In the genomic region with DNA sequence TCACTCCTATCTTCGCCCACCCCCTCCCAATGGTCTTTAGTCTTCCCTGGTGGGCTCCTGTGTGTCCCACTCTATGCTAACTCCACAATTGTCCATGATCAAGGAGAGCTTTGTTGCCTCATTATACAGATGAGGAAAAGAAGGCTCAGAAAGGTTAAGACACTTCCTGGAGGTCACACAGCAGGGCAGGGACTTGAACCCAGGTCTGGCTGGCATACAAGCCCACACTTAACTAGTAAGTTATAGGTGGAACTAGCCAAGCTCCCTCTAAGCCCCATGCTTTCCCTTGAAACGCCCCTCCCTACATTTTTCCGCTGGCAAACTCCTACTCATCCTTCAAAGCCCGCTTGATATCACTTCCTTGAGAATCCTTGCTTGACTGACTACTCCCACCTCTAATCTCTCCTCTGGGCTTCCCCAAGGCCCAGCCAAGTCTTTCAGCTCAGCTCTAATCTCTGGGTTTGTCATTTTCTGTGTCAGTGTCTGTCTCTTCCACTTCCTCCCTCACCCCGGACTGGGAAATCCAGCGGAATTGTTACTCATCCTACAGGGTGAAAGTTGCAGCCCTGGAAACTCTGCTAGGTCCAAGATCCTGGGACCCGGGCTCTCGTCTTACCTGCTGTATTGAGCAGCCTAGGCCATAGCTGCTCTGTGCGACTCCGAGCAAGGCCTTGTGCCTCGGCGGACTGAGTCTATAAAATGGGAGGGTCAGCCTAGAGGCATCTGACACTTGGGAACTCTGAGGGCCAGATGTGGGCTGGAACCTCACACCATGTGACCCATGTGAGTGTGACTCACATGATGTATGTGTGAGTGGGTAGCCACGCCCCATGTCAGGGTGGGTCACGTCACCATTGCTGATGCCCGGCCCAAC, we compare ENCODE assay signal across 15 cellular contexts.
DNase-seq lines count a peak whose midpoint lies in the region; ATAC-seq, FAIRE-seq and TF ChIP-seq lines count a peak whose summit lies in the region.
"Had no signal": no experiment of that assay in that cellular context is flagged by ENCODE, and none has a peak within 500 bp of the region (broad histone marks: within the 10 kb centered on the region; RNA-seq: fewer than 3 reads in every experiment).

No MANE protein-coding gene starts in this region.

- no peaks in the 10 kb centered on the region for H3K36me3 Mint-ChIP-seq in dendritic cell treated with granulocyte-macrophage colony-stimulating factor and Interleukin-4, amounts not matched to agents 40 ng/mL and 50 ng/mL, for 4 days (ENCODE audit: low read depth)

- H4K91ac ChIP-seq in trophoblast cell (ENCODE audit: low read depth, low read length) = peak overlapping the region; percentile 4

- no peaks in the 10 kb centered on the region for H3K9me2 ChIP-seq in MM.1S (replicated peaks; ENCODE audit: insufficient read depth, low read length)

- TF ChIP-seq POLR2A in H54 (IDR thresholded peaks at IDR 0.05; ENCODE audit: low read depth, low read length) = no peak

- peaks cover 50% of the 10 kb centered on the region for H3K27me3 Mint-ChIP-seq in dendritic cell treated with granulocyte-macrophage colony-stimulating factor and Interleukin-4, amounts not matched to agents 40 ng/mL and 50 ng/mL, for 4 days

- peak; percentile 94 for FAIRE-seq in H54 (lab: Jason Lieb, UNC)
- FAIRE-seq: TTC549 had no signal

- H3K23ac ChIP-seq in trophoblast cell (ENCODE audit: low read length) = no peak overlapping the region

- H3K4me3 Mint-ChIP-seq in dendritic cell treated with granulocyte-macrophage colony-stimulating factor and Interleukin-4, amounts not matched to agents 40 ng/mL and 50 ng/mL, for 4 days = no peak overlapping the region

- H2BK12ac ChIP-seq in trophoblast cell (ENCODE audit: low read length) = peak overlapping the region; percentile 26

- no peak overlapping the region for H3K14ac ChIP-seq in trophoblast cell (ENCODE audit: low read length)

- H4K8ac ChIP-seq in trophoblast cell (ENCODE audit: low read depth, low read length) = no peak overlapping the region

- H3K9me3 ChIP-seq in trophoblast cell (ENCODE audit: insufficient read depth, low read depth, low read length) (peaks cover 3% of the 10 kb centered on the region), MM.1S (replicated peaks; ENCODE audit: insufficient read depth, low read length) (no peaks in the 10 kb centered on the region)
- H3K9me3 ChIP-seq: heart left ventricle, thoracic aorta had no signal

- peak overlapping the region; percentile 41 for H3K27ac Mint-ChIP-seq in dendritic cell treated with granulocyte-macrophage colony-stimulating factor and Interleukin-4, amounts not matched to agents 40 ng/mL and 50 ng/mL, for 4 days

- intact Hi-C loops in dendritic cell treated with granulocyte-macrophage colony-stimulating factor and Interleukin-4, amounts not matched to agents 40 ng/mL and 50 ng/mL, for 4 days (cut with micrococcal nuclease) = loop anchor here (10.0 kb wide), 1 partner anchor 1089 kb away; no protein-coding TSS in a partner anchor

- H3K27ac ChIP-seq in trophoblast cell (ENCODE audit: low read depth, low read length) = no peak overlapping the region
- no peak overlapping the region for H3K27ac ChIP-seq in MM.1S (ENCODE audit: low read length)
- H3K27ac ChIP-seq: heart left ventricle, thoracic aorta had no signal

- no peaks in the 10 kb centered on the region for H3K27me3 ChIP-seq in trophoblast cell (ENCODE audit: insufficient read depth, low read length)
- H3K27me3 ChIP-seq in MM.1S (replicated peaks; ENCODE audit: insufficient read depth, low read length) = peaks cover 5% of the 10 kb centered on the region; the same call in 1 of the 2 replicates

- peaks cover 7% of the 10 kb centered on the region for H3K79me1 ChIP-seq in trophoblast cell (ENCODE audit: low read length)

- peaks cover 5% of the 10 kb centered on the region for H3K9me3 Mint-ChIP-seq in dendritic cell treated with granulocyte-macrophage colony-stimulating factor and Interleukin-4, amounts not matched to agents 40 ng/mL and 50 ng/mL, for 4 days

- no peak overlapping the region for H2BK5ac ChIP-seq in trophoblast cell (ENCODE audit: low read depth, low read length, poor library complexity)

- H2AFZ ChIP-seq in trophoblast cell (ENCODE audit: insufficient read depth, low read length, poor library complexity) (no peak overlapping the region), MM.1S (ENCODE audit: low read length) (no peak overlapping the region)

- DNase-seq in H54 (ENCODE audit: insufficient read length, low spot score) = peak; percentile 100
- peak; percentile 15 for DNase-seq in OCI-M1 (lab: John Stamatoyannopoulos, UW)
- no peak for DNase-seq in trophoblast cell
- DNase-seq in MM.1S = no peak
- no peak for DNase-seq in NCI-H774 (lab: John Stamatoyannopoulos, UW)
- DNase-seq: activated T-cell treated with anti-CD3 and anti-CD28 coated beads, Interleukin-2, amount 50 U/mL, for 1 hour; DMS153; effector CD8-positive, alpha-beta T cell; Kasumi-1 had no signal

- no CpG with 5 or more reads among the region's 15 CpGs for WGBS in trophoblast cell (ENCODE audit: extremely low coverage, insufficient coverage, insufficient read length)

- TF ChIP-seq CTCF in MM.1S (IDR thresholded peaks at IDR 0.05; ENCODE audit: low read length) = no peak

- H3K4me3 ChIP-seq in trophoblast cell (ENCODE audit: low read depth, low read length) = no peak overlapping the region
- H3K4me3 ChIP-seq in MM.1S (ENCODE audit: low read length) = no peak overlapping the region
- H3K4me3 ChIP-seq: heart left ventricle, thoracic aorta had no signal

- H3K79me2 ChIP-seq in trophoblast cell (ENCODE audit: control insufficient read depth, insufficient read depth, low read length, poor library complexity) (peaks cover 7% of the 10 kb centered on the region), MM.1S (ENCODE audit: low read length) (no peaks in the 10 kb centered on the region)

- H3K4me1 ChIP-seq in trophoblast cell (ENCODE audit: control insufficient read depth in 1 of 2, insufficient read depth in 2 of 2, low read length in 2 of 2) (peaks cover 0 to 3% of the 10 kb centered on the region in 2 experiments), MM.1S (ENCODE audit: low read length) (no peaks in the 10 kb centered on the region)

- no peak overlapping the region for H2AK5ac ChIP-seq in trophoblast cell (ENCODE audit: low read length)

- H3K4ac ChIP-seq in trophoblast cell (ENCODE audit: low read depth, low read length) = no peak overlapping the region

- peaks cover 31% of the 10 kb centered on the region for H3K4me1 Mint-ChIP-seq in dendritic cell treated with granulocyte-macrophage colony-stimulating factor and Interleukin-4, amounts not matched to agents 40 ng/mL and 50 ng/mL, for 4 days (ENCODE audit: low read depth)

- no peak overlapping the region for H4K12ac ChIP-seq in trophoblast cell (ENCODE audit: low read depth, low read length)

- H3F3A ChIP-seq in MM.1S (ENCODE audit: insufficient read depth, low read length) = no peaks in the 10 kb centered on the region

- H3K36me3 ChIP-seq in trophoblast cell (ENCODE audit: control insufficient read depth in 1 of 2, insufficient read depth in 2 of 2, low read length in 2 of 2) (no peaks in the 10 kb centered on the region), MM.1S (replicated peaks; ENCODE audit: insufficient read depth, low read length) (no peaks in the 10 kb centered on the region)
- H3K36me3 ChIP-seq: heart left ventricle, thoracic aorta had no signal

- no peaks in the 10 kb centered on the region for H4K20me1 ChIP-seq in MM.1S (ENCODE audit: insufficient read depth, low read length)

- H3K18ac ChIP-seq in trophoblast cell (ENCODE audit: low read length) = no peak overlapping the region

- no peak overlapping the region for H2BK120ac ChIP-seq in trophoblast cell (ENCODE audit: insufficient read depth, low read length, poor library complexity)

- ATAC-seq in HG02571 (IDR thresholded peaks at IDR 0.05; ENCODE audit: unreplicated experiment) = no peak
- ATAC-seq: heart left ventricle, left lobe of liver had no signal

- H3K4me2 ChIP-seq in trophoblast cell (ENCODE audit: low read length) = no peak overlapping the region
- no peak overlapping the region for H3K4me2 ChIP-seq in MM.1S (ENCODE audit: low read depth, low read length)

- H3K9ac ChIP-seq in trophoblast cell (ENCODE audit: low read length) (no peak overlapping the region), MM.1S (ENCODE audit: low read length) (no peak overlapping the region)

Comparison
In these comparisons a context has a peak if more than half of its experiments do, and no peak if none do; other contexts are left out.
1. DNase-seq: peak in H54 (single experiment) and OCI-M1 (single experiment); none in trophoblast cell (0 of 2), MM.1S (single experiment) and NCI-H774 (single experiment).